2 cellular contexts compared by ENCODE assay signal in genomic region chr4:150006197-150006596, GRCh38.
TF ChIP-seq lines count a peak whose summit lies in the region.

No MANE protein-coding gene starts in this region.

TF ChIP-seq in A549, 52 proteins besides CTCF, POLR2A, EP300 and RAD21:
- TF ChIP-seq MAZ (IDR thresholded peaks at IDR 0.05; ENCODE audit: borderline replicate concordance, low read depth, low read length) (no peak), ATOH8 (CRISPR knock-in tag; IDR thresholded peaks at IDR 0.05; ENCODE audit: low read depth) (no peak), TFCP2L1 (CRISPR knock-in tag; IDR thresholded peaks at IDR 0.05) (no peak), CEBPB (IDR thresholded peaks at IDR 0.05) (no peak), PBX3 (IDR thresholded peaks at IDR 0.05) (no peak), SMC3 (IDR thresholded peaks at IDR 0.05) (no peak), ZSCAN20 (CRISPR knock-in tag; IDR thresholded peaks at IDR 0.05) (no peak), KDM5A (IDR thresholded peaks at IDR 0.05) (no peak), JUNB (IDR thresholded peaks at IDR 0.05) (no peak), NPAS2 (CRISPR knock-in tag; IDR thresholded peaks at IDR 0.05; ENCODE audit: borderline replicate concordance) (no peak)
- TF ChIP-seq, protein P1, sequence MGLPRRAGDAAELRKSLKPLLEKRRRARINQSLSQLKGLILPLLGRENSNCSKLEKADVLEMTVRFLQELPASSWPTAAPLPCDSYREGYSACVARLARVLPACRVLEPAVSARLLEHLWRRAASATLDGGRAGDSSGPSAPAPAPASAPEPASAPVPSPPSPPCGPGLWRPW (IDR thresholded peaks at IDR 0.05): no peak
TF ChIP-seq in A549: peak in this region for 0.

TF ChIP-seq in IMR-90, 13 proteins besides CTCF, POLR2A, EP300 and RAD21:
- no peak for TF ChIP-seq NFE2L2 (IDR thresholded peaks at IDR 0.05; ENCODE audit: low read depth, low read length)
- TF ChIP-seq CHD1 (IDR thresholded peaks at IDR 0.05; ENCODE audit: low read depth, low read length): no peak
- TF ChIP-seq MAFK (IDR thresholded peaks at IDR 0.05; ENCODE audit: low read depth, low read length): no peak
- no peak for TF ChIP-seq RFX5 (IDR thresholded peaks at IDR 0.05; ENCODE audit: low read depth, low read length)
- no peak for TF ChIP-seq BHLHE40 (IDR thresholded peaks at IDR 0.05; ENCODE audit: low read depth, low read length)
- TF ChIP-seq, protein P2, sequence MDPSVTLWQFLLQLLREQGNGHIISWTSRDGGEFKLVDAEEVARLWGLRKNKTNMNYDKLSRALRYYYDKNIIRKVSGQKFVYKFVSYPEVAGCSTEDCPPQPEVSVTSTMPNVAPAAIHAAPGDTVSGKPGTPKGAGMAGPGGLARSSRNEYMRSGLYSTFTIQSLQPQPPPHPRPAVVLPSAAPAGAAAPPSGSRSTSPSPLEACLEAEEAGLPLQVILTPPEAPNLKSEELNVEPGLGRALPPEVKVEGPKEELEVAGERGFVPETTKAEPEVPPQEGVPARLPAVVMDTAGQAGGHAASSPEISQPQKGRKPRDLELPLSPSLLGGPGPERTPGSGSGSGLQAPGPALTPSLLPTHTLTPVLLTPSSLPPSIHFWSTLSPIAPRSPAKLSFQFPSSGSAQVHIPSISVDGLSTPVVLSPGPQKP (IDR thresholded peaks at IDR 0.05; ENCODE audit: borderline replicate concordance, low read depth, low read length): no peak
- TF ChIP-seq FOS (IDR thresholded peaks at IDR 0.05; ENCODE audit: low read depth, low read length): no peak
- TF ChIP-seq MXI1 (IDR thresholded peaks at IDR 0.05; ENCODE audit: borderline replicate concordance, low read depth, low read length): no peak
- no peak for TF ChIP-seq SMC3 (IDR thresholded peaks at IDR 0.05; ENCODE audit: low read depth, low read length)
- no peak for TF ChIP-seq MAZ (IDR thresholded peaks at IDR 0.05; ENCODE audit: borderline replicate concordance, low read depth, low read length)
